Comparison of ENCODE assay signal across 36 cellular contexts in genomic region chr17:64170286-64170685, GRCh38.
"Had no signal": no experiment of that assay in that cellular context is flagged by ENCODE, and none has a peak within 500 bp of the region (broad histone marks: within the 10 kb centered on the region; RNA-seq: fewer than 3 reads in every experiment).

No MANE protein-coding gene starts in this region.

- H3K9me3 ChIP-seq: adrenal gland, body of pancreas, MG63, Peyer's patch, SJCRH30 had no signal

- DNase-seq: activated CD4-positive, alpha-beta T cell treated with anti-CD3 and anti-CD28 coated beads for 1 hour; activated CD4-positive, alpha-beta T cell treated with anti-CD3 and anti-CD28 coated beads for 48 hours; activated CD4-positive, alpha-beta T cell treated with anti-CD3 and anti-CD28 coated beads, Interleukin-2, amount 50 U/mL, for 4 hours; activated CD4-positive, CD25-positive, alpha-beta regulatory T cell; activated CD8-positive, alpha-beta T cell treated with anti-CD3 and anti-CD28 coated beads for 36 hours; activated gamma-delta T cell treated with Interleukin-2 at 50 U/mL for 16 hours; activated naive CD4-positive, alpha-beta T cell treated with anti-CD3 and anti-CD28 coated beads for 36 hours; activated T-cell treated with anti-CD3 and anti-CD28 coated beads, Interleukin-2, amount 50 U/mL, for 4 hours; adrenal gland; body of pancreas; caudate nucleus; Karpas-422; KBM-7; MG63; NCI-H1092 treated with DMSO at 0.1 percent for 48 hours; NCI-H1417; NCI-H146; NCI-H187; NCI-H2029 treated with DMSO at 0.1 percent for 48 hours; NCI-H2107; NCI-H2171; NCI-H2227 treated with DMSO at 0.1 percent for 48 hours; NCI-H524; NCI-H69; NCI-H82; NK-92 treated with Interleukin-12 subunit alpha and Interleukin-12 subunit beta, amount 100 ng/mL, for 24 hours; Peyer's patch; RPMI8226; SHP77; SJCRH30; T1000; WERI-Rb-1 had no signal

- H3K4me1 Mint-ChIP-seq: IgD-negative memory B cell had no signal

- H3K4me1 ChIP-seq: Peyer's patch, SJCRH30 had no signal

- H3K4me3 ChIP-seq: adrenal gland, body of pancreas, MG63, Peyer's patch, SJCRH30, SK-N-MC had no signal

- ATAC-seq: activated CD8-positive, alpha-beta T cell treated with anti-CD3 and anti-CD28 coated beads for 36 hours; activated naive CD4-positive, alpha-beta T cell treated with anti-CD3 and anti-CD28 coated beads, Interleukin-2, amount 50 U/mL, for 72 hours; activated T-cell treated with anti-CD3 and anti-CD28 coated beads, Interleukin-2, amount 50 U/mL, for 4 hours; body of pancreas had no signal

- H3K9me3 Mint-ChIP-seq: activated CD8-positive, alpha-beta T cell treated with anti-CD3 and anti-CD28 coated beads for 36 hours; activated naive CD4-positive, alpha-beta T cell treated with anti-CD3 and anti-CD28 coated beads for 36 hours; activated naive CD4-positive, alpha-beta T cell treated with anti-CD3 and anti-CD28 coated beads, Interleukin-2, amount 50 U/mL, for 72 hours; activated T-cell treated with anti-CD3 and anti-CD28 coated beads, Interleukin-2, amount 50 U/mL, for 4 hours; activated T-helper 1 cell treated with anti-CD3 and anti-CD28 coated beads, Interleukin-12 subunit alpha, Interleukin-12 subunit beta, Interleukin-2, Interleukin-4 antibody, amounts not matched to agents 30 ng/mL and 10 ng/mL and 1 ng/mL, durations not matched to agents 14 hours and 24 hours and 36 hours; IgD-negative memory B cell had no signal

- H3K27ac ChIP-seq: adrenal gland, body of pancreas, Peyer's patch, SJCRH30, SK-N-MC, WERI-Rb-1 had no signal

- H3K27me3 ChIP-seq: adrenal gland, body of pancreas, MG63, Peyer's patch, SJCRH30 had no signal

- H3K36me3 Mint-ChIP-seq: activated naive CD4-positive, alpha-beta T cell treated with anti-CD3 and anti-CD28 coated beads, Interleukin-2, amount 50 U/mL, for 72 hours had no signal

- H3K27me3 Mint-ChIP-seq: activated CD8-positive, alpha-beta T cell treated with anti-CD3 and anti-CD28 coated beads for 36 hours; IgD-negative memory B cell had no signal

- H3K4me3 Mint-ChIP-seq: activated CD8-positive, alpha-beta T cell treated with anti-CD3 and anti-CD28 coated beads for 36 hours; activated naive CD4-positive, alpha-beta T cell treated with anti-CD3 and anti-CD28 coated beads for 36 hours; activated T-cell treated with anti-CD3 and anti-CD28 coated beads, Interleukin-2, amount 50 U/mL, for 4 hours; activated T-helper 1 cell treated with anti-CD3 and anti-CD28 coated beads, Interleukin-12 subunit alpha, Interleukin-12 subunit beta, Interleukin-2, Interleukin-4 antibody, amounts not matched to agents 30 ng/mL and 10 ng/mL and 1 ng/mL, durations not matched to agents 14 hours and 24 hours and 36 hours; IgD-negative memory B cell had no signal

- H3K27ac Mint-ChIP-seq: activated CD8-positive, alpha-beta T cell treated with anti-CD3 and anti-CD28 coated beads for 36 hours; activated naive CD4-positive, alpha-beta T cell treated with anti-CD3 and anti-CD28 coated beads for 36 hours; activated naive CD4-positive, alpha-beta T cell treated with anti-CD3 and anti-CD28 coated beads, Interleukin-2, amount 50 U/mL, for 72 hours; activated T-helper 1 cell treated with anti-CD3 and anti-CD28 coated beads, Interleukin-12 subunit alpha, Interleukin-12 subunit beta, Interleukin-2, Interleukin-4 antibody, amounts not matched to agents 30 ng/mL and 10 ng/mL and 1 ng/mL, durations not matched to agents 14 hours and 24 hours and 36 hours; IgD-negative memory B cell had no signal
